ENCODE assay signal across 8 cellular contexts in the genomic region with DNA sequence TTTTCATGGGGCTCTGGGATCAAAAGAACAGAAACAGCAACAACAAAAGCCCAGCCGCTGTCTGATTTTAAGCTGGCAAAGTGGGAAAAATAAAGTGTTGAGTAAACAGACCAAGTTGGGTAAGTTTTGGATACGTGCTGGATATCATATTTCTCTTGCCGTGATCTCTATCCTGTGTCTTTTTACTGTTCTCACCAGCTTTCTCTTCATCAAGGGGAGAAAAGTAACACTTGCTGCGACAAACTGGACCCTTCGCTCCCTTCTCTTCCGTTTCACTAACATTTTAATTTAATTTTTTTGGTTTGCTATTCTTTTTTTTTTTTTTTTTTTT. TPM values are rescaled to one million over a fixed set of nuclear protein-coding genes. Genes with fewer than 3 reads are reported as not detected.
DNase-seq lines count a peak whose midpoint lies in the region; ATAC-seq and TF ChIP-seq lines count a peak whose summit lies in the region.

No MANE protein-coding gene starts in this region.

- peaks cover 40% of the 10 kb centered on the region for H3K27me3 Mint-ChIP-seq in CD4-positive, CD25-positive, alpha-beta regulatory T cell
- H3K27me3 Mint-ChIP-seq in endothelial cell (ENCODE audit: unreplicated experiment): no peaks in the 10 kb centered on the region
- H3K27me3 Mint-ChIP-seq in neural progenitor cell (ENCODE audit: insufficient read depth, low read depth): no peaks in the 10 kb centered on the region

- no peak for DNase-seq in CD4-positive, CD25-positive, alpha-beta regulatory T cell
- DNase-seq in endothelial cell (ENCODE audit: low spot score) (no peak), neural progenitor cell (ENCODE audit: low spot score) (no peak), NCI-H1930 (lab: John Stamatoyannopoulos, UW) (no peak), NCI-H446 (lab: John Stamatoyannopoulos, UW) (no peak), ecto neural progenitor cell (ENCODE audit: low spot score) (no peak)

- peaks cover 4 to 14% (median 6%) of the 10 kb centered on the region in 4 donors for H3K4me1 Mint-ChIP-seq in CD4-positive, CD25-positive, alpha-beta regulatory T cell
- H3K4me1 Mint-ChIP-seq in endothelial cell (ENCODE audit: unreplicated experiment) (peaks cover 3% of the 10 kb centered on the region), neural progenitor cell (peaks cover 9% of the 10 kb centered on the region)

- no peaks in the 10 kb centered on the region for H4K20me1 ChIP-seq in OCI-LY1 (ENCODE audit: insufficient read depth, low read length)
- H4K20me1 ChIP-seq in neural progenitor cell (ENCODE audit: low read depth): no peaks in the 10 kb centered on the region

- H3K27ac ChIP-seq in CD4-positive, CD25-positive, alpha-beta regulatory T cell (ENCODE audit: insufficient read depth, low read length, poor library complexity, severe bottlenecking): no peak overlapping the region
- H3K27ac ChIP-seq in OCI-LY1 (ENCODE audit: low read depth, low read length, poor library complexity, severe bottlenecking) (no peak overlapping the region), neural progenitor cell (no peak overlapping the region)

- TF ChIP-seq CTCF in OCI-LY1 (IDR thresholded peaks at IDR 0.05; ENCODE audit: low read length): no peak
- no peak for TF ChIP-seq CTCF in endothelial cell (IDR thresholded peaks at IDR 0.05; ENCODE audit: unreplicated experiment)
- TF ChIP-seq CTCF in neural progenitor cell (IDR thresholded peaks at IDR 0.05): no peak

- H3K4me3 ChIP-seq in CD4-positive, CD25-positive, alpha-beta regulatory T cell (ENCODE audit: low read depth, low read length): peak overlapping the region; percentile 76
- H3K4me3 ChIP-seq in OCI-LY1 (ENCODE audit: low read depth, low read length, poor library complexity, severe bottlenecking): peak overlapping the region; percentile 63
- peak overlapping the region; percentile 56 for H3K4me3 ChIP-seq in neural progenitor cell

- H3K9ac ChIP-seq in OCI-LY1 (ENCODE audit: low read length) (peak overlapping the region; percentile 39; the same call in 1 of the 2 replicates), neural progenitor cell (no peak overlapping the region)

- peaks cover 42% of the 10 kb centered on the region for H3K27me3 ChIP-seq in CD4-positive, CD25-positive, alpha-beta regulatory T cell (ENCODE audit: control insufficient read depth, insufficient read depth, low read length)
- no peaks in the 10 kb centered on the region for H3K27me3 ChIP-seq in OCI-LY1 (ENCODE audit: insufficient read depth, low read length)
- H3K27me3 ChIP-seq in neural progenitor cell: no peaks in the 10 kb centered on the region

- no peak for ATAC-seq in CD4-positive, CD25-positive, alpha-beta regulatory T cell (ENCODE audit: low read depth in 2 of 2)
- no peak for ATAC-seq in GM18907 (IDR thresholded peaks at IDR 0.05; ENCODE audit: unreplicated experiment)

- H3K27ac Mint-ChIP-seq in CD4-positive, CD25-positive, alpha-beta regulatory T cell: no peak overlapping the region
- H3K27ac Mint-ChIP-seq in endothelial cell (ENCODE audit: unreplicated experiment): no peak overlapping the region
- peak overlapping the region; percentile 61 for H3K27ac Mint-ChIP-seq in neural progenitor cell

- H3K36me3 ChIP-seq in CD4-positive, CD25-positive, alpha-beta regulatory T cell (ENCODE audit: control insufficient read depth, insufficient read depth, low read length): no peaks in the 10 kb centered on the region
- H3K36me3 ChIP-seq in OCI-LY1 (ENCODE audit: insufficient read depth, low read length) (no peaks in the 10 kb centered on the region), neural progenitor cell (no peaks in the 10 kb centered on the region)

- peak overlapping the region; percentile 59 to 81 (median 70) for H3K4me3 Mint-ChIP-seq in CD4-positive, CD25-positive, alpha-beta regulatory T cell
- peak overlapping the region; percentile 89 for H3K4me3 Mint-ChIP-seq in endothelial cell (ENCODE audit: unreplicated experiment)
- H3K4me3 Mint-ChIP-seq in neural progenitor cell: peak overlapping the region; percentile 93

- peaks cover 0 to 11% (median 0%) of the 10 kb centered on the region in 7 donors for H3K9me3 Mint-ChIP-seq in CD4-positive, CD25-positive, alpha-beta regulatory T cell
- H3K9me3 Mint-ChIP-seq in endothelial cell (ENCODE audit: unreplicated experiment) (no peaks in the 10 kb centered on the region), neural progenitor cell (no peaks in the 10 kb centered on the region)

- no peaks in the 10 kb centered on the region for H3K9me3 ChIP-seq in CD4-positive, CD25-positive, alpha-beta regulatory T cell (ENCODE audit: control insufficient read depth in 2 of 2, low read length in 2 of 2)
- H3K9me3 ChIP-seq in OCI-LY1 (ENCODE audit: low read length) (no peaks in the 10 kb centered on the region), neural progenitor cell (ENCODE audit: low read depth) (no peaks in the 10 kb centered on the region)

- H3K4me1 ChIP-seq in CD4-positive, CD25-positive, alpha-beta regulatory T cell (ENCODE audit: control insufficient read depth, insufficient read depth, low read length, poor library complexity, severe bottlenecking): peaks cover 14% of the 10 kb centered on the region
- H3K4me1 ChIP-seq in OCI-LY1 (ENCODE audit: insufficient read depth, low read length, severe bottlenecking) (peaks cover 9% of the 10 kb centered on the region), neural progenitor cell (peaks cover 14% of the 10 kb centered on the region)

- no peaks in the 10 kb centered on the region for H3K9me2 ChIP-seq in OCI-LY1 (ENCODE audit: low read depth, low read length)

- H3K79me2 ChIP-seq in OCI-LY1 (ENCODE audit: insufficient read depth, low read length) (no peaks in the 10 kb centered on the region), neural progenitor cell (ENCODE audit: low read depth) (peaks cover 11% of the 10 kb centered on the region)

- no peaks in the 10 kb centered on the region for H3K36me3 Mint-ChIP-seq in CD4-positive, CD25-positive, alpha-beta regulatory T cell
- H3K36me3 Mint-ChIP-seq in endothelial cell (ENCODE audit: low read depth, unreplicated experiment) (no peaks in the 10 kb centered on the region), neural progenitor cell (no peaks in the 10 kb centered on the region)

- no peaks in the 10 kb centered on the region for H3F3A ChIP-seq in OCI-LY1 (ENCODE audit: insufficient read depth, low read length)
- H3F3A ChIP-seq in neural progenitor cell (ENCODE audit: low read depth): peaks cover 8% of the 10 kb centered on the region

- H3K4me2 ChIP-seq in OCI-LY1 (ENCODE audit: low read length): peak overlapping the region; percentile 85
- peak overlapping the region; percentile 82 for H3K4me2 ChIP-seq in neural progenitor cell

- H2AFZ ChIP-seq in OCI-LY1 (ENCODE audit: low read length) (no peak overlapping the region; the same call in 1 of the 2 replicates), neural progenitor cell (replicated peaks) (peak overlapping the region; percentile 69)

RNA-seq across cellular contexts. Expression of a gene that starts 0.4 kb away (rescaled TPM):
- total RNA-seq in CD4-positive, CD25-positive, alpha-beta regulatory T cell: 0.39 TPM
- polyA plus RNA-seq in CD4-positive, CD25-positive, alpha-beta regulatory T cell: not detected
- total RNA-seq in endothelial cell (ENCODE audit: unreplicated experiment) (7.6 TPM), neural progenitor cell (ENCODE audit: low replicate concordance) (53.8 and 82.7 TPM in 2 replicates)
